Comparison of ENCODE assay signal across 10 cellular contexts in genomic region chr2:9287400-9288059, GRCh38.
DNase-seq lines count a peak whose midpoint lies in the region; ATAC-seq lines count a peak whose summit lies in the region.
"Had no signal": no experiment of that assay in that cellular context is flagged by ENCODE, and none has a peak within 500 bp of the region (broad histone marks: within the 10 kb centered on the region; RNA-seq: fewer than 3 reads in every experiment).

No MANE protein-coding gene starts in this region.

- in situ Hi-C loops in ACHN (cut with HindIII; ENCODE audit: low pct_ligation_motif_present, low pct_unique_long_range_greater_than_20kb, low sequenced_read_pairs), result no loop called here

- peak; percentile 99 for DNase-seq in ACHN
- DNase-seq in HT-29 (ENCODE audit: low spot score), result peak; percentile 74
- DNase-seq in amniotic epithelial cell (ENCODE audit: low read depth), result peak; percentile 98
- peak; percentile 93 for DNase-seq in hepatic stellate cell (ENCODE audit: low spot score)
- DNase-seq in amygdala (lab: John Stamatoyannopoulos, UW), result no peak
- DNase-seq in T-helper 2 cell, result no peak
- DNase-seq: activated CD4-positive, alpha-beta T cell treated with anti-CD3 and anti-CD28 coated beads, Interleukin-2, amount 10 ng/mL, durations not matched to agents 24 days and 14 days; C1 segment of cervical spinal cord had no signal

- ATAC-seq in GM19395 (IDR thresholded peaks at IDR 0.05; ENCODE audit: unreplicated experiment) (no peak), HG02981 (IDR thresholded peaks at IDR 0.05; ENCODE audit: unreplicated experiment) (no peak)

Comparison
In these comparisons a context has a peak if more than half of its experiments do, and no peak if none do; other contexts are left out.
1. DNase-seq: peak in ACHN (single experiment), HT-29 (single experiment), amniotic epithelial cell (single experiment) and hepatic stellate cell (single experiment); none in amygdala (0 of 56) and T-helper 2 cell (0 of 5).